8 cellular contexts compared by ENCODE assay signal in genomic region chr5:114101153-114101552, GRCh38.
A peak's percentile ranks its signal among the peaks of the same experiment; 100 is the strongest.
DNase-seq lines count a peak whose midpoint lies in the region; ATAC-seq, FAIRE-seq and TF ChIP-seq lines count a peak whose summit lies in the region.

No MANE protein-coding gene starts in this region.

- ATAC-seq in HG03520 (IDR thresholded peaks at IDR 0.05; ENCODE audit: unreplicated experiment) (peak; percentile 75), HG02678 (IDR thresholded peaks at IDR 0.05; ENCODE audit: unreplicated experiment) (no peak)

- no peaks in the 10 kb centered on the region for H3K36me3 ChIP-seq in WERI-Rb-1

- no peak for TF ChIP-seq POLR2A in GM12891 (IDR thresholded peaks at IDR 0.05; ENCODE audit: low read depth, low read length)

- no peak overlapping the region for H3K4me3 ChIP-seq in WERI-Rb-1 (ENCODE audit: low read depth, low read length)

- TF ChIP-seq CTCF in WERI-Rb-1 (IDR thresholded peaks at IDR 0.05; ENCODE audit: low read depth, low read length): peak; percentile 49

- FAIRE-seq in A204.1 (lab: Jason Lieb, UNC) (peak; percentile 35), GM12891 (lab: Jason Lieb, UNC) (peak; percentile 38)

- H3K27me3 ChIP-seq in WERI-Rb-1 (ENCODE audit: insufficient read depth, low read depth, severe bottlenecking): no peaks in the 10 kb centered on the region

- DNase-seq in GM12891 (ENCODE audit: insufficient read length, low spot score): no peak
- no peak for DNase-seq in WERI-Rb-1
- peak; percentile 6 for DNase-seq in kidney glomerular epithelial cell (lab: John Stamatoyannopoulos, UW)
- DNase-seq in NCI-H1417 treated with DMSO at 0.1 percent for 48 hours (lab: John Stamatoyannopoulos, UW): no peak
- DNase-seq in NCI-H2107 (lab: John Stamatoyannopoulos, UW): no peak

- no peak overlapping the region for H3K27ac ChIP-seq in WERI-Rb-1

- no peaks in the 10 kb centered on the region for H3K9me3 ChIP-seq in WERI-Rb-1 (ENCODE audit: severe bottlenecking)

TF ChIP-seq in GM12891, 5 proteins besides CTCF, POLR2A, EP300 and RAD21:
- TF ChIP-seq POU2F2 (IDR thresholded peaks at IDR 0.05; ENCODE audit: low read depth, low read length) (no peak), SPI1 (IDR thresholded peaks at IDR 0.05; ENCODE audit: low read depth, low read length) (no peak), POLR2AphosphoS5 (IDR thresholded peaks at IDR 0.05; ENCODE audit: low read depth, low read length) (no peak), PAX5 (IDR thresholded peaks at IDR 0.05; ENCODE audit: insufficient read depth, low read length, severe bottlenecking) (no peak), TAF1 (IDR thresholded peaks at IDR 0.05; ENCODE audit: low read depth, low read length) (no peak)
